25 cellular contexts compared by ENCODE assay signal in the genomic region with DNA sequence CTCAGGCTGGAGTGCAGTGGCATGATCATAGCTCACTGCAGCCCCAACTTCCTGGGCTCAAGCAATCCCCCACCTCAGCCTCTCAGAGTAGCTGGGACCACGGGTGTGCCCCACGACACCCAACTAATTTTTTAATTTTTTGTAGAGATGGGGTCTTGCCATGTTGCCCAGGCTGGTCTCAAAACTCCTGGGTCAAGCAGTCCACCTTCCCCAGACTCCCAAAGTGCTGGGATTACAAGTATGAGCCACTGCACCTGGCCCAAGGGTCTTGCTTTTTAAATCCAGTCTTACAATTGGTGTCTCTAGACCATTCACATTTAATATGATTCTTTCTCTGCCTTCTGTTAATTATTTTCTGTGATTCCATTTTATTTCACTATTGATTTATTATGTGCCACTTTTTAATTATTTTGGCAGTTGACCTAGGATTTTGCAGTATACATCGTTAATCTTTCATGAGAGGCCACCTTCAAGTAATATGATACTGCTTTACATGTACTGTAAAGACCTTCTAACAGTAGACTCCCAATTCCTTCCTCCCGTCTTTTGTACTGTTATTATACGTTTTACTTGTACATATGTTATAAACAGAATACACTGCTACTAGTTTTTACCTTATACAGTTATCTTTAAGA. TPM values are rescaled to one million over a fixed set of nuclear protein-coding genes. Genes with fewer than 3 reads are reported as not detected.
"Had no signal": no experiment of that assay in that cellular context is flagged by ENCODE, and none has a peak within 500 bp of the region (broad histone marks: within the 10 kb centered on the region; RNA-seq: fewer than 3 reads in every experiment).

No MANE protein-coding gene starts in this region.

- H3K27ac ChIP-seq: brain microvascular endothelial cell, cardiac muscle cell, colonic mucosa, SK-N-MC had no signal

- H3K9me3 Mint-ChIP-seq: activated CD8-positive, alpha-beta T cell treated with anti-CD3 and anti-CD28 coated beads for 36 hours; activated naive CD4-positive, alpha-beta T cell treated with anti-CD3 and anti-CD28 coated beads, Interleukin-2, amount 50 U/mL, for 72 hours; IgD-negative memory B cell; T-cell had no signal

- H3K4me3 Mint-ChIP-seq: activated CD8-positive, alpha-beta T cell treated with anti-CD3 and anti-CD28 coated beads for 36 hours; IgD-negative memory B cell; T-cell had no signal

- DNase-seq: activated CD4-positive, alpha-beta T cell treated with anti-CD3 and anti-CD28 coated beads for 4 hours; activated CD4-positive, CD25-positive, alpha-beta regulatory T cell; activated CD8-positive, alpha-beta memory T cell treated with anti-CD3 and anti-CD28 coated beads, Interleukin-2, amount 50 U/mL, for 4 hours; activated CD8-positive, alpha-beta T cell treated with anti-CD3 and anti-CD28 coated beads for 36 hours; activated effector memory CD4-positive, alpha-beta T cell treated with Interleukin-2 at 50 U/mL for 16 hours; activated naive CD4-positive, alpha-beta T cell treated with Interleukin-2 at 50 U/mL for 16 hours; brain microvascular endothelial cell; cerebellar nuclear complex; colonic mucosa; KG1; MV-4-11; NCI-H1436 treated with DMSO at 0.1 percent for 48 hours; NCI-H187; NCI-H510A; NCI-H526 treated with DMSO at 0.1 percent for 48 hours; PC-3; T-cell; T-helper 2 cell; T1000 had no signal

- H3K27me3 Mint-ChIP-seq: activated CD8-positive, alpha-beta T cell treated with anti-CD3 and anti-CD28 coated beads for 36 hours; IgD-negative memory B cell; T-cell had no signal

- H3K4me1 Mint-ChIP-seq: IgD-negative memory B cell had no signal

- H3K27ac Mint-ChIP-seq: activated CD8-positive, alpha-beta T cell treated with anti-CD3 and anti-CD28 coated beads for 36 hours had no signal

- ATAC-seq: activated CD8-positive, alpha-beta T cell treated with anti-CD3 and anti-CD28 coated beads for 36 hours; activated naive CD4-positive, alpha-beta T cell treated with anti-CD3 and anti-CD28 coated beads, Interleukin-2, amount 50 U/mL, for 72 hours; PC-3; T-cell had no signal

RNA-seq across cellular contexts. Expression of a gene that starts 18.7 kb away (rescaled TPM):
- total RNA-seq: activated CD8-positive, alpha-beta T cell treated with anti-CD3 and anti-CD28 coated beads for 36 hours; activated naive CD4-positive, alpha-beta T cell treated with anti-CD3 and anti-CD28 coated beads, Interleukin-2, amount 50 U/mL, for 72 hours; cardiac muscle cell; colonic mucosa; LHCN-M2; MCF 10A; PC-3 had no signal
